In genomic region chr13:100842136-100842535, GRCh38 we compare ENCODE assay signal across 30 cellular contexts.
"Had no signal": no experiment of that assay in that cellular context is flagged by ENCODE, and none has a peak within 500 bp of the region (broad histone marks: within the 10 kb centered on the region; RNA-seq: fewer than 3 reads in every experiment).

No MANE protein-coding gene starts in this region.

- H3K27ac ChIP-seq: adrenal gland, body of pancreas, breast epithelium, Peyer's patch, SJSA1 had no signal

- DNase-seq: activated CD4-positive, alpha-beta T cell treated with anti-CD3 and anti-CD28 coated beads, Interleukin-2, amount 10 ng/mL, durations not matched to agents 24 days and 14 days; activated CD4-positive, alpha-beta T cell treated with anti-CD3 and anti-CD28 coated beads, Interleukin-2, amount 50 U/mL, for 4 hours; activated CD8-positive, alpha-beta T cell treated with anti-CD3 and anti-CD28 coated beads for 36 hours; activated gamma-delta T cell; activated naive CD4-positive, alpha-beta T cell treated with Interleukin-2 at 50 U/mL for 16 hours; activated naive CD8-positive, alpha-beta T cell treated with anti-CD3 and anti-CD28 coated beads, Interleukin-2, amount 10 ng/mL, durations not matched to agents 7 days and 5 days; activated T-cell treated with anti-CD3 and anti-CD28 coated beads, Interleukin-2, amount 50 U/mL, for 1 hour; activated T-cell treated with anti-CD3 and anti-CD28 coated beads, Interleukin-2, amount 50 U/mL, for 72 hours; adrenal gland; body of pancreas; Kasumi-1; KG1; MG63; NCI-H1048; NCI-H1105 treated with DMSO at 0.1 percent for 48 hours; NCI-H1436; NCI-H187; NCI-H2029 treated with DMSO at 0.1 percent for 48 hours; NCI-H2107; NCI-H510A; NCI-H526; NCI-H748 treated with DMSO at 0.1 percent for 48 hours; NK-92 treated with Interleukin-12 subunit alpha and Interleukin-12 subunit beta, amount 100 ng/mL, for 24 hours; PC-3; Peyer's patch; RPMI8226; SHP77 treated with DMSO at 0.1 percent for 48 hours; SK-N-SH had no signal
